Comparison of ENCODE assay signal across 8 cellular contexts in the genomic region with DNA sequence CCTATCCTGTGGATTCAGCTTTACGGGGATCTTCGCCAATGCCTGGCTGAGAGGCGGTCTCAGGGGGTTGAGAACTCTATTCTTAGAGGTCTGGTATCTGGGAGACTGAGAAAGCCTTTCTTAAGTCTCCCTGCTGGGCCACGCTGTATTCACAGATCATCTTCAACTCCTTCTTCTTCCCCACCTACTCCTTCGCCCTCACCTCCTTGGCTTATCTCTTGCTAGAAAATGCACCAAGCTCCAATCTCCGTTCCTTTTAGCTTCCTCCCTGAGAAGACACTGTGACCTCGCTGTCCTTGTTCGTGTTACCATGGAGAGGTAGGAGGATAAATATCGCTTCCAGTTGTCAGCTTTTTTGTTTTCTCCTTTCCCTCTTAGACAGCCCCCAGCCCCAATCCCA. TPM values are rescaled to one million over a fixed set of nuclear protein-coding genes. Genes with fewer than 3 reads are reported as not detected.
A peak's percentile ranks its signal among the peaks of the same experiment; 100 is the strongest.
DNase-seq lines count a peak whose midpoint lies in the region; ATAC-seq and TF ChIP-seq lines count a peak whose summit lies in the region.

No MANE protein-coding gene starts in this region.

- intact Hi-C loops in left ventricle myocardium inferior (cut with micrococcal nuclease), result no loop called here

- POLR2A ChIA-PET in activated CD8-positive, alpha-beta T cell treated with anti-CD3 and anti-CD28 coated beads, Interleukin-2, amount 10 ng/mL, durations not matched to agents 7 days and 5 days (lab: Charles Lee), result no interaction called here

- H3K4me3 ChIP-seq in left ventricle myocardium inferior, result peak overlapping the region; percentile 68

- TF ChIP-seq CTCF in left ventricle myocardium inferior (IDR thresholded peaks at IDR 0.05; ENCODE audit: borderline replicate concordance) (no peak), progenitor cell of endocrine pancreas (IDR thresholded peaks at IDR 0.05; ENCODE audit: unreplicated experiment) (no peak)

- H3K36me3 Mint-ChIP-seq in activated CD8-positive, alpha-beta T cell treated with anti-CD3 and anti-CD28 coated beads, Interleukin-2, amount 10 ng/mL, durations not matched to agents 7 days and 5 days (ENCODE audit: low read depth), result no peaks in the 10 kb centered on the region
- H3K36me3 Mint-ChIP-seq in progenitor cell of endocrine pancreas (ENCODE audit: insufficient read depth), result no peaks in the 10 kb centered on the region

- peak; percentile 39 for DNase-seq in G401 (ENCODE audit: low spot score)
- no peak for DNase-seq in activated CD8-positive, alpha-beta T cell treated with anti-CD3 and anti-CD28 coated beads, Interleukin-2, amount 10 ng/mL, durations not matched to agents 7 days and 5 days
- no peak for DNase-seq in left ventricle myocardium inferior
- no peak for DNase-seq in progenitor cell of endocrine pancreas (ENCODE audit: low spot score, unreplicated experiment)
- no peak for DNase-seq in superior temporal gyrus (ENCODE audit: extremely low spot score)
- no peak for DNase-seq in stimulated activated CD4-positive, alpha-beta T cell treated with anti-CD3 and anti-CD28 coated beads, Interleukin-2, amount 100 ng/mL, for 48 hours
- no peak for DNase-seq in OCI-M1 (lab: John Stamatoyannopoulos, UW)

- H3K4me3 Mint-ChIP-seq in activated CD8-positive, alpha-beta T cell treated with anti-CD3 and anti-CD28 coated beads, Interleukin-2, amount 10 ng/mL, durations not matched to agents 7 days and 5 days, result peak overlapping the region; percentile 73
- peak overlapping the region; percentile 54 for H3K4me3 Mint-ChIP-seq in progenitor cell of endocrine pancreas (ENCODE audit: low read depth)

- CTCF ChIA-PET in activated CD8-positive, alpha-beta T cell treated with anti-CD3 and anti-CD28 coated beads, Interleukin-2, amount 10 ng/mL, durations not matched to agents 7 days and 5 days (lab: Charles Lee), result no interaction called here

- H3K9me3 ChIP-seq in left ventricle myocardium inferior (replicated peaks), result no peaks in the 10 kb centered on the region

- in situ Hi-C loops in G401 (cut with HindIII; ENCODE audit: low sequenced_read_pairs), result no loop called here

- H3K27me3 ChIP-seq in left ventricle myocardium inferior (ENCODE audit: low read depth), result no peaks in the 10 kb centered on the region

- H3K27ac ChIP-seq in left ventricle myocardium inferior (replicated peaks), result peak overlapping the region; percentile 75

- ATAC-seq in activated CD8-positive, alpha-beta T cell treated with anti-CD3 and anti-CD28 coated beads, Interleukin-2, amount 10 ng/mL, durations not matched to agents 7 days and 5 days, result no peak
- no peak for ATAC-seq in HG02938 (IDR thresholded peaks at IDR 0.05; ENCODE audit: unreplicated experiment)

- H3K36me3 ChIP-seq in left ventricle myocardium inferior, result no peaks in the 10 kb centered on the region

- H3K27ac Mint-ChIP-seq in activated CD8-positive, alpha-beta T cell treated with anti-CD3 and anti-CD28 coated beads, Interleukin-2, amount 10 ng/mL, durations not matched to agents 7 days and 5 days, result no peak overlapping the region
- no peak overlapping the region for H3K27ac Mint-ChIP-seq in progenitor cell of endocrine pancreas

- no peaks in the 10 kb centered on the region for H3K9me3 Mint-ChIP-seq in activated CD8-positive, alpha-beta T cell treated with anti-CD3 and anti-CD28 coated beads, Interleukin-2, amount 10 ng/mL, durations not matched to agents 7 days and 5 days (ENCODE audit: insufficient read depth)
- H3K9me3 Mint-ChIP-seq in progenitor cell of endocrine pancreas (ENCODE audit: low read depth), result peaks cover 8% of the 10 kb centered on the region

- H3K27me3 Mint-ChIP-seq in activated CD8-positive, alpha-beta T cell treated with anti-CD3 and anti-CD28 coated beads, Interleukin-2, amount 10 ng/mL, durations not matched to agents 7 days and 5 days (ENCODE audit: low read depth), result peaks cover 16% of the 10 kb centered on the region
- peaks cover 29% of the 10 kb centered on the region for H3K27me3 Mint-ChIP-seq in progenitor cell of endocrine pancreas

- H3K4me1 Mint-ChIP-seq in activated CD8-positive, alpha-beta T cell treated with anti-CD3 and anti-CD28 coated beads, Interleukin-2, amount 10 ng/mL, durations not matched to agents 7 days and 5 days (ENCODE audit: low read depth), result peaks cover 16% of the 10 kb centered on the region
- H3K4me1 Mint-ChIP-seq in progenitor cell of endocrine pancreas (ENCODE audit: low read depth), result peaks cover 1% of the 10 kb centered on the region

- H3K4me1 ChIP-seq in left ventricle myocardium inferior, result peaks cover 16% of the 10 kb centered on the region

RNA-seq across cellular contexts. Expression of gene KLF8, which starts 0.5 kb away (rescaled TPM):
- total RNA-seq in G401 (2014; rRNA removed; shearing (Covaris generic)), result not detected in 2 replicates
- 1 to 10 TPM; 2.8 TPM for total RNA-seq in activated CD8-positive, alpha-beta T cell treated with anti-CD3 and anti-CD28 coated beads, Interleukin-2, amount 10 ng/mL, durations not matched to agents 7 days and 5 days
- total RNA-seq in left ventricle myocardium inferior (3.3 TPM), progenitor cell of endocrine pancreas (4.7 and 4.8 TPM in 2 replicates)
